In genomic region chr17:17833664-17834357, GRCh38 we compare ENCODE assay signal across 10 cellular contexts. TPM values are rescaled to one million over a fixed set of nuclear protein-coding genes. Genes with fewer than 3 reads are reported as not detected.
DNase-seq lines count a peak whose midpoint lies in the region; ATAC-seq and TF ChIP-seq lines count a peak whose summit lies in the region.
"Had no signal": no experiment of that assay in that cellular context is flagged by ENCODE, and none has a peak within 500 bp of the region (broad histone marks: within the 10 kb centered on the region; RNA-seq: fewer than 3 reads in every experiment).

No MANE protein-coding gene starts in this region.

- H3K36me3 ChIP-seq in OCI-LY7 (ENCODE audit: insufficient read depth, low read length) (peaks cover 24% of the 10 kb centered on the region), skeletal muscle tissue (ENCODE audit: control insufficient read depth in 3 of 3, insufficient read depth in 3 of 3, low read length in 3 of 3) (peaks cover 0 to 12% (median 0%) of the 10 kb centered on the region in 3 donors)

- H3K4me1 Mint-ChIP-seq in activated CD4-positive, alpha-beta T cell treated with anti-CD3 and anti-CD28 coated beads, Interleukin-2, amount 10 ng/mL, durations not matched to agents 24 days and 14 days: peaks cover 63% of the 10 kb centered on the region

- DNase-seq in activated CD4-positive, alpha-beta T cell treated with anti-CD3 and anti-CD28 coated beads, Interleukin-2, amount 10 ng/mL, durations not matched to agents 24 days and 14 days: no peak
- DNase-seq in activated CD4-positive, alpha-beta T cell treated with anti-CD3 and anti-CD28 coated beads for 48 hours: no peak
- DNase-seq in OCI-LY7 (ENCODE audit: low spot score): peak; percentile 34
- DNase-seq in coronary artery (ENCODE audit: low spot score): no peak
- DNase-seq: activated effector memory CD4-positive, alpha-beta T cell treated with anti-CD3 and anti-CD28 coated beads, Interleukin-2, amount 50 U/mL, for 16 hours; NCI-H82 had no signal

- H3K27me3 Mint-ChIP-seq in activated CD4-positive, alpha-beta T cell treated with anti-CD3 and anti-CD28 coated beads, Interleukin-2, amount 10 ng/mL, durations not matched to agents 24 days and 14 days: no peaks in the 10 kb centered on the region

- ATAC-seq in GM18873 (IDR thresholded peaks at IDR 0.05; ENCODE audit: low FRiP score, unreplicated experiment): no peak
- no peak for ATAC-seq in HG03460 (IDR thresholded peaks at IDR 0.05; ENCODE audit: unreplicated experiment)

- H2AFZ ChIP-seq in OCI-LY7 (ENCODE audit: low read length): no peak overlapping the region; the same call in 1 of the 2 replicates

- peak overlapping the region in 2 of 3 donors; percentile 38 to 40 for H3K9ac ChIP-seq in skeletal muscle tissue (ENCODE audit: low read depth in 1 of 3, low read length in 3 of 3)

- POLR2A ChIA-PET in OCI-LY7 (lab: Charles Lee): interaction anchor here (0.9 to 1.3 kb wide), 6 partner anchors 11 to 76 kb away, joined by 3 to 5 read pairs (median 4); no protein-coding TSS in a partner anchor

- peak overlapping the region; percentile 98 for H3K4me3 Mint-ChIP-seq in activated CD4-positive, alpha-beta T cell treated with anti-CD3 and anti-CD28 coated beads, Interleukin-2, amount 10 ng/mL, durations not matched to agents 24 days and 14 days

- H3K27ac Mint-ChIP-seq in activated CD4-positive, alpha-beta T cell treated with anti-CD3 and anti-CD28 coated beads, Interleukin-2, amount 10 ng/mL, durations not matched to agents 24 days and 14 days: peak overlapping the region; percentile 95

- H3K4me2 ChIP-seq in OCI-LY7 (ENCODE audit: low read length): peak overlapping the region; percentile 93

- H3K4me1 ChIP-seq in OCI-LY7 (ENCODE audit: insufficient read depth, low read length, poor library complexity, severe bottlenecking) (peaks cover 67% of the 10 kb centered on the region), skeletal muscle tissue (ENCODE audit: control insufficient read depth in 3 of 3, insufficient read depth in 3 of 3, low read length in 3 of 3) (peaks cover 69 to 77% (median 69%) of the 10 kb centered on the region in 3 donors)

- no peaks in the 10 kb centered on the region for H3K9me3 ChIP-seq in OCI-LY7 (ENCODE audit: low read length)
- no peaks in the 10 kb centered on the region for H3K9me3 ChIP-seq in skeletal muscle tissue (ENCODE audit: control insufficient read depth in 3 of 3, low read length in 3 of 3)

- H3K9me2 ChIP-seq in OCI-LY7 (ENCODE audit: insufficient read depth, low read length): no peaks in the 10 kb centered on the region

- H3K27ac ChIP-seq in OCI-LY7 (ENCODE audit: low read depth, low read length, poor library complexity, severe bottlenecking) (peak overlapping the region; percentile 88), cingulate gyrus (ENCODE audit: low read depth, low read length) (peak overlapping the region; percentile 29), skeletal muscle tissue (ENCODE audit: low read depth, low read length) (peak overlapping the region; percentile 100), coronary artery (no peak overlapping the region)

- TSS peak; percentile 59 for BruUV-seq in OCI-LY7 (replicated peaks; lab: Mats Ljungman, UMichigan)

- H4K20me1 ChIP-seq in OCI-LY7 (ENCODE audit: insufficient read depth, low read length): no peaks in the 10 kb centered on the region

- H3K36me3 Mint-ChIP-seq in activated CD4-positive, alpha-beta T cell treated with anti-CD3 and anti-CD28 coated beads, Interleukin-2, amount 10 ng/mL, durations not matched to agents 24 days and 14 days (ENCODE audit: low read depth): peaks cover 36% of the 10 kb centered on the region

- CTCF ChIA-PET in OCI-LY7 (lab: Charles Lee; ENCODE audit: unreplicated experiment): interaction anchor here (0.5 kb wide), 1 partner anchor 21 kb away, joined by 3 read pairs; no protein-coding TSS in a partner anchor

- no peaks in the 10 kb centered on the region for H3K27me3 ChIP-seq in skeletal muscle tissue (ENCODE audit: control insufficient read depth in 3 of 3, insufficient read depth in 3 of 3, low read length in 3 of 3)

- intact Hi-C loops in activated CD4-positive, alpha-beta T cell treated with anti-CD3 and anti-CD28 coated beads, Interleukin-2, amount 10 ng/mL, durations not matched to agents 24 days and 14 days (cut with micrococcal nuclease): loop anchor here (1.0 kb wide), 1 partner anchor 8 kb away; no protein-coding TSS in a partner anchor
- intact Hi-C loops in OCI-LY7 (cut with micrococcal nuclease; ENCODE audit: unreplicated experiment): no loop called here

- H3K4me3 ChIP-seq in OCI-LY7 (ENCODE audit: low read depth, low read length, poor library complexity, severe bottlenecking): peak overlapping the region; percentile 77
- peak overlapping the region in 1 of 3 donors; percentile 10 for H3K4me3 ChIP-seq in skeletal muscle tissue (ENCODE audit: low read length in 3 of 3)
- no peak overlapping the region for H3K4me3 ChIP-seq in coronary artery

- H3K9me3 Mint-ChIP-seq in activated CD4-positive, alpha-beta T cell treated with anti-CD3 and anti-CD28 coated beads, Interleukin-2, amount 10 ng/mL, durations not matched to agents 24 days and 14 days: no peaks in the 10 kb centered on the region

- no peak for TF ChIP-seq CTCF in OCI-LY7 (conservative IDR thresholded peaks at IDR 0.05; ENCODE audit: low read length)
- no peak for TF ChIP-seq CTCF in coronary artery (IDR thresholded peaks at IDR 0.05)

- peaks cover 52% of the 10 kb centered on the region for H3K79me2 ChIP-seq in OCI-LY7 (ENCODE audit: insufficient read depth, low read depth, low read length)

RNA-seq across cellular contexts. Expression of gene SREBF1, which starts 3.0 kb away (rescaled TPM):
- total RNA-seq in activated CD4-positive, alpha-beta T cell treated with anti-CD3 and anti-CD28 coated beads, Interleukin-2, amount 10 ng/mL, durations not matched to agents 24 days and 14 days: 154 and 171 TPM in 2 replicates
- total RNA-seq in OCI-LY7 (2014; rRNA removed; shearing (Covaris generic)): 48.4 and 70.4 TPM in 2 replicates
- 187 and 213 TPM in 2 replicates for total RNA-seq in OCI-LY7 (2022)
- total RNA-seq in skeletal muscle tissue: 23.0 TPM

Comparison
In these comparisons a context has a peak if more than half of its experiments do, and no peak if none do; other contexts are left out.
1. H3K27ac ChIP-seq: peak in OCI-LY7 (single experiment), cingulate gyrus (single experiment) and skeletal muscle tissue (single experiment); none in coronary artery (0 of 2).